Comparison of ENCODE assay signal across 1 cellular context in the genomic region with DNA sequence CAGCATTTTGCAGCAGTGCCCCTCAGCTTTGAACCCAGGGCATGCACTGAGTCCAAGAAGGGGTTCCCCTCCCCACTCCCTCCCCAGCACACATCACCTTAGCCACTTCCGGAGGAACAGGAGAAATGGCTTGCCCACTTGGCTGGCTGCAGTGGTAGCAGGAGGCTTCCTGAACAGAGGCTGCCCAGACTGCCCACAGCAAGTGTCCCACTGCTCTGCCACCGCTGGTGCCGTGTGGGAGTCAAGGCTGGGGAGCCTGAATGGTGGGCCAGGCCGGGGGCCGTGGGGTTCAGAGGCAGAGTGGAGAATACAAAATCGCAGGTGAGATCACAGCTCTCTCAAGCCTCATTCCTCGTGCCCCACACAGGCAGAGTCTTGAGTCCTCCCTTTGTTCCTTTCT.
TF ChIP-seq lines count a peak whose summit lies in the region.

No MANE protein-coding gene starts in this region.

TF ChIP-seq in GM12878, 131 proteins besides CTCF, POLR2A, EP300 and RAD21:
- TF ChIP-seq ZZZ3 (IDR thresholded peaks at IDR 0.05; ENCODE audit: control insufficient read depth, insufficient read length, low read depth) = no peak
- no peak for TF ChIP-seq MYC (IDR thresholded peaks at IDR 0.05; ENCODE audit: insufficient read depth, insufficient read length, insufficient replicate concordance, low read length, severe bottlenecking)
- TF ChIP-seq TBL1XR1 (IDR thresholded peaks at IDR 0.05; ENCODE audit: low read depth, low read length) = no peak
- TF ChIP-seq, protein P1, sequence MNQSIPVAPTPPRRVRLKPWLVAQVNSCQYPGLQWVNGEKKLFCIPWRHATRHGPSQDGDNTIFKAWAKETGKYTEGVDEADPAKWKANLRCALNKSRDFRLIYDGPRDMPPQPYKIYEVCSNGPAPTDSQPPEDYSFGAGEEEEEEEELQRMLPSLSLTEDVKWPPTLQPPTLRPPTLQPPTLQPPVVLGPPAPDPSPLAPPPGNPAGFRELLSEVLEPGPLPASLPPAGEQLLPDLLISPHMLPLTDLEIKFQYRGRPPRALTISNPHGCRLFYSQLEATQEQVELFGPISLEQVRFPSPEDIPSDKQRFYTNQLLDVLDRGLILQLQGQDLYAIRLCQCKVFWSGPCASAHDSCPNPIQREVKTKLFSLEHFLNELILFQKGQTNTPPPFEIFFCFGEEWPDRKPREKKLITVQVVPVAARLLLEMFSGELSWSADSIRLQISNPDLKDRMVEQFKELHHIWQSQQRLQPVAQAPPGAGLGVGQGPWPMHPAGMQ (IDR thresholded peaks at IDR 0.05; ENCODE audit: borderline replicate concordance) = no peak
- no peak for TF ChIP-seq BHLHE40 (IDR thresholded peaks at IDR 0.05; ENCODE audit: borderline replicate concordance in 1 of 2, low read depth in 2 of 2, low read length in 1 of 2)
- no peak for TF ChIP-seq CHD1 (IDR thresholded peaks at IDR 0.05; ENCODE audit: low read depth, low read length)
